ENCODE assay signal across 10 cellular contexts in the genomic region with DNA sequence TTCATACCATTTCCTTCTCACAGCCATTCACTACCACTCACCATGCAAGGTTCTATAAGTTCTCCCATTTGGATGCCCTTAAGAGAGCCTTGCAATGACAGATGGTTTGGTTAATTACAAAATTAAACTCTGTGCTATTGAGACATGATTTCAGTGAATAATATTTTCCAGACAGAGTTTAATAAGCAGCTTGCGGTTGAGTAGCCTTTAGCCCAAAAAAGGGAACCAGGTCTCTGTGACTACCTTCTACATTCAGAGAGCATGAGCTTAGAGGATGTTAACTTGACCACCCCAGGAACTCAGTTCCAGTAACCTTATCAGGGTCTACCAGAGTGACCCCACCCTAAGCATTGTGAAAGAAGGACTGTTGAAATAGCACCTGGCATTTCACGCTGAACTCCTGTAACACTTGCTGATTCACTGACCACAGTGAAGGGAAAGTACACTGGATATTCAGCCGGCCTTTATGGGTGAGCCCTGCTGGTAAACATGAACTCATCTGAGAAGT.
DNase-seq lines count a peak whose midpoint lies in the region; ATAC-seq and TF ChIP-seq lines count a peak whose summit lies in the region.
"Had no signal": no experiment of that assay in that cellular context is flagged by ENCODE, and none has a peak within 500 bp of the region (broad histone marks: within the 10 kb centered on the region; RNA-seq: fewer than 3 reads in every experiment).

No MANE protein-coding gene starts in this region.

- no peaks in the 10 kb centered on the region for H3K4me1 Mint-ChIP-seq in activated T-helper 1 cell treated with anti-CD3 and anti-CD28 coated beads, Interleukin-12 subunit alpha, Interleukin-12 subunit beta, Interleukin-2, Interleukin-4 antibody, amounts not matched to agents 30 ng/mL and 10 ng/mL and 1 ng/mL, durations not matched to agents 14 hours and 24 hours and 36 hours (ENCODE audit: low read depth)
- H3K4me1 Mint-ChIP-seq: immature natural killer cell had no signal

- peak; percentile 5 for DNase-seq in HFF-Myc (ENCODE audit: extremely low read depth, low read depth)
- DNase-seq in NAMALWA (ENCODE audit: low spot score) = peak; percentile 62
- DNase-seq in NCI-H510A (lab: John Stamatoyannopoulos, UW) = no peak
- DNase-seq in activated T-helper 1 cell treated with anti-CD3 and anti-CD28 coated beads, Interleukin-12 subunit alpha, Interleukin-12 subunit beta, Interleukin-2, Interleukin-4 antibody, amounts not matched to agents 30 ng/mL and 10 ng/mL and 1 ng/mL, durations not matched to agents 14 hours and 24 hours and 36 hours (ENCODE audit: low spot score) = no peak
- DNase-seq in activated gamma-delta T cell (lab: John Stamatoyannopoulos, UW) = no peak
- DNase-seq in activated gamma-delta T cell treated with Interleukin-2 at 50 U/mL for 16 hours = no peak

- no peaks in the 10 kb centered on the region for H3K27me3 Mint-ChIP-seq in activated T-helper 1 cell treated with anti-CD3 and anti-CD28 coated beads, Interleukin-12 subunit alpha, Interleukin-12 subunit beta, Interleukin-2, Interleukin-4 antibody, amounts not matched to agents 30 ng/mL and 10 ng/mL and 1 ng/mL, durations not matched to agents 14 hours and 24 hours and 36 hours (ENCODE audit: insufficient read depth)

- intact Hi-C loops in activated T-helper 1 cell treated with anti-CD3 and anti-CD28 coated beads, Interleukin-12 subunit alpha, Interleukin-12 subunit beta, Interleukin-2, Interleukin-4 antibody, amounts not matched to agents 30 ng/mL and 10 ng/mL and 1 ng/mL, durations not matched to agents 14 hours and 24 hours and 36 hours (cut with micrococcal nuclease) = no loop called here

- H3K9me3 Mint-ChIP-seq in activated T-helper 1 cell treated with anti-CD3 and anti-CD28 coated beads, Interleukin-12 subunit alpha, Interleukin-12 subunit beta, Interleukin-2, Interleukin-4 antibody, amounts not matched to agents 30 ng/mL and 10 ng/mL and 1 ng/mL, durations not matched to agents 14 hours and 24 hours and 36 hours = no peaks in the 10 kb centered on the region

- H3K36me3 Mint-ChIP-seq in activated T-helper 1 cell treated with anti-CD3 and anti-CD28 coated beads, Interleukin-12 subunit alpha, Interleukin-12 subunit beta, Interleukin-2, Interleukin-4 antibody, amounts not matched to agents 30 ng/mL and 10 ng/mL and 1 ng/mL, durations not matched to agents 14 hours and 24 hours and 36 hours (ENCODE audit: low read depth) = no peaks in the 10 kb centered on the region
- H3K36me3 Mint-ChIP-seq: immature natural killer cell had no signal

- no peak overlapping the region for H3K4me3 ChIP-seq in HFF-Myc (replicated peaks; ENCODE audit: low read depth, low read length)
- H3K4me3 ChIP-seq: SK-N-MC had no signal

- H3K4me3 Mint-ChIP-seq in activated T-helper 1 cell treated with anti-CD3 and anti-CD28 coated beads, Interleukin-12 subunit alpha, Interleukin-12 subunit beta, Interleukin-2, Interleukin-4 antibody, amounts not matched to agents 30 ng/mL and 10 ng/mL and 1 ng/mL, durations not matched to agents 14 hours and 24 hours and 36 hours = no peak overlapping the region
- H3K4me3 Mint-ChIP-seq: immature natural killer cell had no signal

- ATAC-seq in GM18502 (IDR thresholded peaks at IDR 0.05; ENCODE audit: poor library complexity, unreplicated experiment) (peak; percentile 92), esophagus mucosa (peak; percentile 76)

- H3K27ac Mint-ChIP-seq in activated T-helper 1 cell treated with anti-CD3 and anti-CD28 coated beads, Interleukin-12 subunit alpha, Interleukin-12 subunit beta, Interleukin-2, Interleukin-4 antibody, amounts not matched to agents 30 ng/mL and 10 ng/mL and 1 ng/mL, durations not matched to agents 14 hours and 24 hours and 36 hours = no peak overlapping the region
- H3K27ac Mint-ChIP-seq: immature natural killer cell had no signal

- TF ChIP-seq CTCF in HFF-Myc (IDR thresholded peaks at IDR 0.05; ENCODE audit: low read depth, low read length, missing control alignments) = no peak

Comparison
In these comparisons a context has a peak if more than half of its experiments do, and no peak if none do; other contexts are left out.
1. DNase-seq: peak in HFF-Myc (single experiment) and NAMALWA (single experiment); none in NCI-H510A (single experiment), activated T-helper 1 cell treated with anti-CD3 and anti-CD28 coated beads, Interleukin-12 subunit alpha, Interleukin-12 subunit beta, Interleukin-2, Interleukin-4 antibody, amounts not matched to agents 30 ng/mL and 10 ng/mL and 1 ng/mL, durations not matched to agents 14 hours and 24 hours and 36 hours (single experiment), activated gamma-delta T cell (single experiment) and activated gamma-delta T cell treated with Interleukin-2 at 50 U/mL for 16 hours (single experiment).